Comparison of ENCODE assay signal across 1 cellular context in genomic region chr12:32603858-32604257, GRCh38.
TF ChIP-seq lines count a peak whose summit lies in the region.

No MANE protein-coding gene starts in this region.

TF ChIP-seq in IMR-90, 13 proteins besides CTCF, POLR2A, EP300 and RAD21 (continued from another document):
- TF ChIP-seq ELK1 (IDR thresholded peaks at IDR 0.05; ENCODE audit: borderline replicate concordance, low read depth, low read length): no peak
